In genomic region chr12:27852117-27852516, GRCh38 we compare ENCODE assay signal across 32 cellular contexts.
"Had no signal": no experiment of that assay in that cellular context is flagged by ENCODE, and none has a peak within 500 bp of the region (broad histone marks: within the 10 kb centered on the region; RNA-seq: fewer than 3 reads in every experiment).

No MANE protein-coding gene starts in this region.

- H3K36me3 ChIP-seq: adrenal gland, ascending aorta, brain microvascular endothelial cell, esophagus muscularis mucosa, gastrocnemius medialis, heart left ventricle had no signal

- H3K4me3 Mint-ChIP-seq: activated CD4-positive, alpha-beta memory T cell treated with anti-CD3 and anti-CD28 coated beads, Interleukin-2, amount 10 ng/mL, durations not matched to agents 7 days and 5 days; activated CD4-positive, alpha-beta T cell treated with anti-CD3 and anti-CD28 coated beads, Interleukin-2, amount 10 ng/mL, durations not matched to agents 7 days and 5 days; activated naive CD4-positive, alpha-beta T cell treated with anti-CD3 and anti-CD28 coated beads, Interleukin-2, amount 50 U/mL, for 24 hours; activated naive CD8-positive, alpha-beta T cell treated with anti-CD3 and anti-CD28 coated beads for 36 hours; activated naive CD8-positive, alpha-beta T cell treated with anti-CD3 and anti-CD28 coated beads, Interleukin-2, amount 50 U/mL, for 24 hours; activated T-cell treated with anti-CD3 and anti-CD28 coated beads, Interleukin-2, amount 50 U/mL, for 4 hours; activated T-helper 17 cell treated with anti-CD3 and anti-CD28 coated beads, Interleukin-2, amount 50 U/mL, for 72 hours; central memory CD8-positive, alpha-beta T cell; dendritic cell treated with granulocyte-macrophage colony-stimulating factor and Interleukin-4, amounts not matched to agents 40 ng/mL and 50 ng/mL, for 4 days; endodermal cell; WTC11 had no signal

- H3K27ac Mint-ChIP-seq: activated CD4-positive, alpha-beta memory T cell treated with anti-CD3 and anti-CD28 coated beads, Interleukin-2, amount 10 ng/mL, durations not matched to agents 7 days and 5 days; activated CD4-positive, alpha-beta T cell treated with anti-CD3 and anti-CD28 coated beads, Interleukin-2, amount 10 ng/mL, durations not matched to agents 7 days and 5 days; activated naive CD4-positive, alpha-beta T cell treated with anti-CD3 and anti-CD28 coated beads, Interleukin-2, amount 50 U/mL, for 24 hours; activated naive CD8-positive, alpha-beta T cell treated with anti-CD3 and anti-CD28 coated beads for 36 hours; activated naive CD8-positive, alpha-beta T cell treated with anti-CD3 and anti-CD28 coated beads, Interleukin-2, amount 50 U/mL, for 24 hours; activated T-helper 17 cell treated with anti-CD3 and anti-CD28 coated beads, Interleukin-2, amount 50 U/mL, for 72 hours; dendritic cell treated with granulocyte-macrophage colony-stimulating factor and Interleukin-4, amounts not matched to agents 40 ng/mL and 50 ng/mL, for 4 days; endodermal cell; WTC11 had no signal

- H3K4me1 Mint-ChIP-seq: activated CD4-positive, alpha-beta memory T cell treated with anti-CD3 and anti-CD28 coated beads, Interleukin-2, amount 10 ng/mL, durations not matched to agents 7 days and 5 days; activated CD4-positive, alpha-beta T cell treated with anti-CD3 and anti-CD28 coated beads, Interleukin-2, amount 10 ng/mL, durations not matched to agents 7 days and 5 days; activated naive CD4-positive, alpha-beta T cell treated with anti-CD3 and anti-CD28 coated beads, Interleukin-2, amount 50 U/mL, for 24 hours; activated naive CD8-positive, alpha-beta T cell treated with anti-CD3 and anti-CD28 coated beads for 36 hours; activated naive CD8-positive, alpha-beta T cell treated with anti-CD3 and anti-CD28 coated beads, Interleukin-2, amount 50 U/mL, for 24 hours; activated T-helper 17 cell treated with anti-CD3 and anti-CD28 coated beads, Interleukin-2, amount 50 U/mL, for 72 hours; central memory CD8-positive, alpha-beta T cell; endodermal cell; WTC11 had no signal

- H3K9me3 ChIP-seq: adrenal gland, ascending aorta, gastrocnemius medialis had no signal

- H3K4me1 ChIP-seq: adrenal gland, ascending aorta, esophagus muscularis mucosa, foreskin keratinocyte, gastrocnemius medialis, heart left ventricle had no signal

- H3K9me3 Mint-ChIP-seq: activated T-helper 17 cell treated with anti-CD3 and anti-CD28 coated beads, Interleukin-2, amount 50 U/mL, for 72 hours had no signal

- H3K4me3 ChIP-seq: adrenal gland, ascending aorta, coronary artery, dorsolateral prefrontal cortex, esophagus muscularis mucosa, gastrocnemius medialis, heart left ventricle had no signal

- DNase-seq: activated CD4-positive, alpha-beta memory T cell treated with anti-CD3 and anti-CD28 coated beads, Interleukin-2, amount 10 ng/mL, durations not matched to agents 7 days and 5 days; activated CD4-positive, alpha-beta T cell treated with anti-CD3 and anti-CD28 coated beads for 1 hour; activated CD4-positive, alpha-beta T cell treated with anti-CD3 and anti-CD28 coated beads for 4 hours; activated CD4-positive, alpha-beta T cell treated with anti-CD3 and anti-CD28 coated beads, Interleukin-2, amount 10 ng/mL, durations not matched to agents 7 days and 5 days; activated CD4-positive, alpha-beta T cell treated with anti-CD3 and anti-CD28 coated beads, Interleukin-2, amount 50 U/mL, for 4 hours; activated CD8-positive, alpha-beta memory T cell treated with anti-CD3 and anti-CD28 coated beads, Interleukin-2, amount 50 U/mL, for 48 hours; activated effector memory CD4-positive, alpha-beta T cell treated with Interleukin-2 at 50 U/mL for 16 hours; activated gamma-delta T cell treated with Interleukin-2 at 50 U/mL for 16 hours; activated naive CD4-positive, alpha-beta T cell treated with Interleukin-2 at 50 U/mL for 16 hours; activated naive CD8-positive, alpha-beta T cell treated with anti-CD3 and anti-CD28 coated beads for 36 hours; activated naive CD8-positive, alpha-beta T cell treated with anti-CD3 and anti-CD28 coated beads, Interleukin-2, amount 50 U/mL, for 24 hours; activated T-cell treated with anti-CD3 and anti-CD28 coated beads for 4 hours; activated T-cell treated with anti-CD3 and anti-CD28 coated beads, Interleukin-2, amount 50 U/mL, for 4 hours; adrenal gland; brain microvascular endothelial cell; dorsolateral prefrontal cortex; effector memory CD4-positive, alpha-beta T cell; endodermal cell; gastrocnemius medialis; glutamatergic neuron; heart left ventricle; T-helper 2 cell had no signal

- H3K27me3 Mint-ChIP-seq: activated naive CD4-positive, alpha-beta T cell treated with anti-CD3 and anti-CD28 coated beads, Interleukin-2, amount 50 U/mL, for 24 hours; dendritic cell treated with granulocyte-macrophage colony-stimulating factor and Interleukin-4, amounts not matched to agents 40 ng/mL and 50 ng/mL, for 4 days had no signal

- H3K27ac ChIP-seq: adrenal gland, ascending aorta, brain microvascular endothelial cell, coronary artery, dorsolateral prefrontal cortex, esophagus muscularis mucosa, foreskin keratinocyte, gastrocnemius medialis, heart left ventricle, VCaP had no signal

- H3K27me3 ChIP-seq: adrenal gland, ascending aorta, brain microvascular endothelial cell, esophagus muscularis mucosa, foreskin keratinocyte, gastrocnemius medialis, heart left ventricle had no signal
